22 cellular contexts compared by ENCODE assay signal in genomic region chr1:248375446-248375845, GRCh38. TPM values are rescaled to one million over a fixed set of nuclear protein-coding genes. Genes with fewer than 3 reads are reported as not detected.
DNase-seq lines count a peak whose midpoint lies in the region; FAIRE-seq and TF ChIP-seq lines count a peak whose summit lies in the region.
"Had no signal": no experiment of that assay in that cellular context is flagged by ENCODE, and none has a peak within 500 bp of the region (broad histone marks: within the 10 kb centered on the region; RNA-seq: fewer than 3 reads in every experiment).

OR2T6 (plus strand) TSS chr1:248375746; CDS start chr1:248387609, 11,863 bp downstream.

- H3K4me1 ChIP-seq in BLaER1 treated with 17β-estradiol and CSF1 and Interleukin-3, amounts not matched to agents 10 nM and 100 nM = peaks cover 5 to 23% (median 17%) of the 10 kb centered on the region in 10 experiments; a peak in 15 of 20 replicates
- H3K4me1 ChIP-seq in endodermal cell (ENCODE audit: control insufficient read depth, insufficient read depth, low read length) = no peaks in the 10 kb centered on the region
- no peaks in the 10 kb centered on the region for H3K4me1 ChIP-seq in kidney (ENCODE audit: control insufficient read depth in 1 of 2, insufficient read depth in 1 of 2, low read depth in 1 of 2, low read length in 2 of 2)
- H3K4me1 ChIP-seq: A549, BE2C, Caco-2 had no signal

- no peaks in the 10 kb centered on the region for H3K36me3 Mint-ChIP-seq in endodermal cell (ENCODE audit: low read depth)
- H3K36me3 Mint-ChIP-seq: CD8-positive, alpha-beta T cell had no signal

- peak; percentile 18 for DNase-seq in DMS53 (lab: John Stamatoyannopoulos, UW)
- no peak for DNase-seq in DMS53 treated with DMSO at 0.1 percent for 48 hours (lab: John Stamatoyannopoulos, UW; ENCODE audit: unreplicated experiment)
- no peak for DNase-seq in endodermal cell
- peak; percentile 2 for DNase-seq in fibroblast of villous mesenchyme (ENCODE audit: low read depth)
- no peak for DNase-seq in AML-193 (lab: John Stamatoyannopoulos, UW)
- no peak for DNase-seq in kidney
- DNase-seq: BE2C; Caco-2; Calu3; CD4-positive, alpha-beta T cell; CD8-positive, alpha-beta T cell; DMS79 treated with DMSO at 0.1 percent for 48 hours; GF-D8 had no signal

- H3K27ac ChIP-seq in BLaER1 treated with 17β-estradiol and CSF1 and Interleukin-3, amounts not matched to agents 10 nM and 100 nM = peak within 1 kb of the TSS in 6 of 11 experiments; percentile 6 to 44 (median 31); a peak in 8 of 22 replicates
- H3K27ac ChIP-seq in endodermal cell (ENCODE audit: low read depth, low read length) (no peak within 1 kb of the TSS), kidney (ENCODE audit: low read depth in 2 of 2, low read length in 2 of 2) (no peak within 1 kb of the TSS)
- H3K27ac ChIP-seq: 22Rv1, A549, BLaER1, C4-2B had no signal

- no peak within 1 kb of the TSS for H3K9ac ChIP-seq in BLaER1 treated with 17β-estradiol and CSF1 and Interleukin-3, amounts not matched to agents 10 nM and 100 nM
- H3K9ac ChIP-seq in endodermal cell (ENCODE audit: extremely low read depth, low read length, poor library complexity, severe bottlenecking) (no peak within 1 kb of the TSS), kidney (ENCODE audit: low read length in 2 of 2) (no peak within 1 kb of the TSS)
- H3K9ac ChIP-seq: BLaER1 had no signal

- H3K9me3 Mint-ChIP-seq in endodermal cell = peaks cover 84% of the 10 kb centered on the region
- H3K9me3 Mint-ChIP-seq: CD4-positive, alpha-beta T cell; CD8-positive, alpha-beta T cell had no signal

- no peaks in the 10 kb centered on the region for H3K36me3 ChIP-seq in BLaER1 treated with 17β-estradiol and CSF1 and Interleukin-3, amounts not matched to agents 10 nM and 100 nM
- no peaks in the 10 kb centered on the region for H3K36me3 ChIP-seq in endodermal cell (ENCODE audit: control insufficient read depth, insufficient read depth, low read length)
- no peaks in the 10 kb centered on the region for H3K36me3 ChIP-seq in kidney (ENCODE audit: control insufficient read depth in 1 of 2, insufficient read depth in 2 of 2, low read length in 2 of 2)
- H3K36me3 ChIP-seq: BE2C, BLaER1 had no signal

- H3K4me3 Mint-ChIP-seq in endodermal cell = no peak within 1 kb of the TSS
- H3K4me3 Mint-ChIP-seq: CD4-positive, alpha-beta T cell; CD8-positive, alpha-beta T cell had no signal

- no peaks in the 10 kb centered on the region for H3K9me3 ChIP-seq in BLaER1 treated with 17β-estradiol and CSF1 and Interleukin-3, amounts not matched to agents 10 nM and 100 nM (replicated peaks in 1 of 11)
- H3K9me3 ChIP-seq in endodermal cell (ENCODE audit: control insufficient read depth, low read length) (peaks cover 79% of the 10 kb centered on the region), kidney (ENCODE audit: control insufficient read depth in 1 of 2, low read length in 2 of 2) (no peaks in the 10 kb centered on the region)
- H3K9me3 ChIP-seq: BE2C, BLaER1, Caco-2 had no signal

- H3K27me3 Mint-ChIP-seq in endodermal cell (ENCODE audit: insufficient read depth) = no peaks in the 10 kb centered on the region
- H3K27me3 Mint-ChIP-seq: CD4-positive, alpha-beta T cell had no signal

- H4K20me1 ChIP-seq in BLaER1 treated with 17β-estradiol and CSF1 and Interleukin-3, amounts not matched to agents 10 nM and 100 nM = no peaks in the 10 kb centered on the region
- H4K20me1 ChIP-seq: BLaER1 had no signal

- intact Hi-C loops in kidney (cut with DNase I) = no loop called here

- no peak for FAIRE-seq in kidney (lab: Jason Lieb, UNC)
- FAIRE-seq: A549, G401.6, GM12891, GM19239 had no signal

- H3K27ac Mint-ChIP-seq in endodermal cell = no peak within 1 kb of the TSS
- H3K27ac Mint-ChIP-seq: CD4-positive, alpha-beta T cell; CD8-positive, alpha-beta T cell had no signal

- H3K4me1 Mint-ChIP-seq in endodermal cell = no peaks in the 10 kb centered on the region

- H3K27me3 ChIP-seq in BLaER1 treated with 17β-estradiol and CSF1 and Interleukin-3, amounts not matched to agents 10 nM and 100 nM = no peaks in the 10 kb centered on the region
- H3K27me3 ChIP-seq in endodermal cell (ENCODE audit: control insufficient read depth, insufficient read depth, low read length, poor library complexity, severe bottlenecking) = no peaks in the 10 kb centered on the region
- H3K27me3 ChIP-seq: BE2C, BLaER1 had no signal

- TF ChIP-seq CTCF in endodermal cell (conservative IDR thresholded peaks at IDR 0.05) (no peak), fibroblast of villous mesenchyme (IDR thresholded peaks at IDR 0.05; ENCODE audit: insufficient read depth, low read depth, low read length) (no peak), kidney (IDR thresholded peaks at IDR 0.05; ENCODE audit: borderline replicate concordance, extremely low read depth, insufficient read depth) (no peak)

- H3K4me3 ChIP-seq in BLaER1 treated with 17β-estradiol and CSF1 and Interleukin-3, amounts not matched to agents 10 nM and 100 nM = no peak within 1 kb of the TSS
- peak within 1 kb of the TSS; percentile 53 for H3K4me3 ChIP-seq in endodermal cell (ENCODE audit: low read length)
- no peak within 1 kb of the TSS for H3K4me3 ChIP-seq in fibroblast of villous mesenchyme (ENCODE audit: low read depth, low read length)
- no peak within 1 kb of the TSS for H3K4me3 ChIP-seq in kidney (ENCODE audit: low read length in 2 of 2)
- H3K4me3 ChIP-seq: A549, BLaER1 had no signal

- H3K4me2 ChIP-seq in BLaER1 treated with 17β-estradiol and CSF1 and Interleukin-3, amounts not matched to agents 10 nM and 100 nM = peak within 1 kb of the TSS in 4 of 11 experiments; percentile 30 to 60 (median 46); a peak in 7 of 22 replicates
- H3K4me2 ChIP-seq: A549 had no signal

RNA-seq across cellular contexts. Expression of gene OR2T6, which starts in this region (rescaled TPM):
- total RNA-seq in endodermal cell (not detected), fibroblast of villous mesenchyme (not detected in 2 replicates), kidney (not detected)
- polyA plus RNA-seq in endodermal cell (2013, experiment 1 of 2) = not detected
- not detected for polyA plus RNA-seq in endodermal cell (2013, experiment 2 of 2)
- polyA plus RNA-seq in kidney (ENCODE audit: insufficient read depth, low read depth, low replicate concordance) = not detected
- total RNA-seq: A172; Caco-2; Calu3; CD4-positive, alpha-beta T cell; CD8-positive, alpha-beta T cell had no signal
- polyA plus RNA-seq: A549 had no signal

Comparison
In these comparisons a context has a peak if more than half of its experiments do, and no peak if none do; other contexts are left out.
1. Peak in DNase-seq in fibroblast of villous mesenchyme; RNA of the gene not detected or under 1 TPM.
2. H3K27ac ChIP-seq: peak in BLaER1 treated with 17β-estradiol and CSF1 and Interleukin-3, amounts not matched to agents 10 nM and 100 nM (6 of 11); none in endodermal cell (single experiment) and kidney (0 of 2).